Comparison of ENCODE assay signal across 13 cellular contexts in genomic region chr1:36327421-36328087, GRCh38. TPM values are rescaled to one million over a fixed set of nuclear protein-coding genes. Genes with fewer than 3 reads are reported as not detected.
DNase-seq lines count a peak whose midpoint lies in the region; ATAC-seq, FAIRE-seq and TF ChIP-seq lines count a peak whose summit lies in the region.
"Had no signal": no experiment of that assay in that cellular context is flagged by ENCODE, and none has a peak within 500 bp of the region (broad histone marks: within the 10 kb centered on the region; RNA-seq: fewer than 3 reads in every experiment).

No MANE protein-coding gene starts in this region.

- no peak overlapping the region for H3K9ac ChIP-seq in H9 (ENCODE audit: extremely low read depth, insufficient read length, low read length)

- H3K4me2 ChIP-seq in H9 (ENCODE audit: insufficient read depth, insufficient read length, low read length) = no peak overlapping the region

- no peak overlapping the region for H4K91ac ChIP-seq in H9 (ENCODE audit: insufficient read length, low read depth, low read length)

- H3K9me3 Mint-ChIP-seq in H9 = no peaks in the 10 kb centered on the region; a peak in 1 of 5 replicates
- no peaks in the 10 kb centered on the region for H3K9me3 Mint-ChIP-seq in nephron
- no peaks in the 10 kb centered on the region for H3K9me3 Mint-ChIP-seq in stimulated activated naive B cell treated with anti-CD40 and anti-IgM and Interleukin-4, amounts not matched to agents 10 μg/mL and 1 μg/mL and 100 μg/mL, for 72 hours
- H3K9me3 Mint-ChIP-seq: naive B cell had no signal

- peak overlapping the region; percentile 57 for H4K5ac ChIP-seq in H9 (ENCODE audit: insufficient read length, low read depth, low read length)

- H3K27ac Mint-ChIP-seq in H9 (no peak overlapping the region), nephron (peak overlapping the region; percentile 99)
- no peak overlapping the region for H3K27ac Mint-ChIP-seq in stimulated activated naive B cell treated with anti-CD40 and anti-IgM and Interleukin-4, amounts not matched to agents 10 μg/mL and 1 μg/mL and 100 μg/mL, for 72 hours
- H3K27ac Mint-ChIP-seq: naive B cell had no signal

- peak overlapping the region; percentile 65 for H3K56ac ChIP-seq in H9 (ENCODE audit: insufficient read length, low read depth, low read length)

- H4K20me1 ChIP-seq in H9 (ENCODE audit: control insufficient read depth, insufficient read depth, insufficient read length) = peaks cover 5% of the 10 kb centered on the region

- FAIRE-seq in bronchial epithelial cell (lab: Jason Lieb, UNC) = peak; percentile 93

- H3K36me3 ChIP-seq in bronchial epithelial cell (ENCODE audit: control insufficient read depth, insufficient read depth, low read length) = no peaks in the 10 kb centered on the region
- H3K36me3 ChIP-seq: gastrocnemius medialis had no signal

- no peaks in the 10 kb centered on the region for H3K9me3 ChIP-seq in H9 (ENCODE audit: control insufficient read depth, low read depth, low read length)
- H3K9me3 ChIP-seq: gastrocnemius medialis had no signal

- no peak overlapping the region for H3K4me3 ChIP-seq in bronchial epithelial cell (ENCODE audit: low read depth, low read length)
- H3K4me3 ChIP-seq: gastrocnemius medialis had no signal

- DNase-seq in H9 (no peak), NCI-H774 (lab: John Stamatoyannopoulos, UW) (peak; percentile 62), bronchial epithelial cell (ENCODE audit: low read depth) (peak; percentile 82), HK-2 (ENCODE audit: unreplicated experiment) (no peak)
- DNase-seq in stimulated activated naive B cell treated with anti-CD40 and anti-IgM and Interleukin-4, amounts not matched to agents 10 μg/mL and 1 μg/mL and 100 μg/mL, for 72 hours = no peak
- DNase-seq: activated naive CD4-positive, alpha-beta T cell treated with anti-CD3 and anti-CD28 coated beads, Interleukin-2, amount 50 U/mL, for 16 hours; dermis blood vessel endothelial cell; gastrocnemius medialis; left colon; naive B cell; NCI-H345 had no signal

- H3K23me2 ChIP-seq in H9 (ENCODE audit: insufficient read length, low read depth, low read length, poor library complexity, severe bottlenecking) = peaks cover 18% of the 10 kb centered on the region

- no peak overlapping the region for H4K8ac ChIP-seq in H9 (replicated peaks; ENCODE audit: insufficient read length, low read depth, low read length)

- no peak overlapping the region for H2BK120ac ChIP-seq in H9 (ENCODE audit: low read depth, low read length, poor library complexity, severe bottlenecking)

- ATAC-seq in stimulated activated naive B cell treated with anti-CD40 and anti-IgM and Interleukin-4, amounts not matched to agents 10 μg/mL and 1 μg/mL and 100 μg/mL, for 72 hours (replicated peaks) = no peak
- ATAC-seq in HG02571 (IDR thresholded peaks at IDR 0.05; ENCODE audit: unreplicated experiment) = no peak
- ATAC-seq: gastrocnemius medialis, left colon had no signal

- no peak overlapping the region for H3K18ac ChIP-seq in H9 (ENCODE audit: insufficient read length, low read depth, low read length)

- TF ChIP-seq CTCF in H9 (conservative IDR thresholded peaks at IDR 0.05) (no peak), bronchial epithelial cell (IDR thresholded peaks at IDR 0.05; ENCODE audit: insufficient read depth, low read length, severe bottlenecking) (no peak), nephron (IDR thresholded peaks at IDR 0.05; ENCODE audit: unreplicated experiment in 3 of 3) (no peak)

- no peak overlapping the region for H3K27ac ChIP-seq in H9 (ENCODE audit: insufficient read length, low read depth, low read length)
- H3K27ac ChIP-seq: gastrocnemius medialis had no signal

- no peaks in the 10 kb centered on the region for H3K27me3 ChIP-seq in H9 (ENCODE audit: insufficient read depth, low read length)
- no peaks in the 10 kb centered on the region for H3K27me3 ChIP-seq in bronchial epithelial cell (ENCODE audit: control insufficient read depth, insufficient read depth, low read length)

- H3K79me2 ChIP-seq in H9 (ENCODE audit: insufficient read depth, low read length) = no peaks in the 10 kb centered on the region

- no peaks in the 10 kb centered on the region for H3K79me1 ChIP-seq in H9 (ENCODE audit: insufficient read depth, low read depth, low read length, poor library complexity, severe bottlenecking)

- peaks cover 16% of the 10 kb centered on the region in 2 experiments for H3K4me1 Mint-ChIP-seq in H9
- H3K4me1 Mint-ChIP-seq in nephron = peaks cover 45% of the 10 kb centered on the region
- peaks cover 11 to 12% of the 10 kb centered on the region in 2 donors for H3K4me1 Mint-ChIP-seq in stimulated activated naive B cell treated with anti-CD40 and anti-IgM and Interleukin-4, amounts not matched to agents 10 μg/mL and 1 μg/mL and 100 μg/mL, for 72 hours

- no peak overlapping the region for H2BK15ac ChIP-seq in H9 (ENCODE audit: low read depth, low read length)

- H2BK20ac ChIP-seq in H9 (ENCODE audit: low read depth, low read length, poor library complexity, severe bottlenecking) = no peak overlapping the region

- WGBS in H9 (ENCODE audit: extremely low coverage, insufficient read length, low lambda C conversion rate) = no CpG with 5 or more reads among the region's 9 CpGs

- H3K36me3 Mint-ChIP-seq in H9 (ENCODE audit: insufficient read depth in 1 of 3, low read depth in 3 of 3) (peaks cover 0 to 2% (median 0%) of the 10 kb centered on the region in 3 experiments; a peak in 1 of 7 replicates), nephron (ENCODE audit: low read depth) (peaks cover 11% of the 10 kb centered on the region)
- H3K36me3 Mint-ChIP-seq in stimulated activated naive B cell treated with anti-CD40 and anti-IgM and Interleukin-4, amounts not matched to agents 10 μg/mL and 1 μg/mL and 100 μg/mL, for 72 hours = no peaks in the 10 kb centered on the region
- H3K36me3 Mint-ChIP-seq: naive B cell had no signal

- H2BK5ac ChIP-seq in H9 (ENCODE audit: insufficient read length, low read length) = no peak overlapping the region

- no peak overlapping the region; the same call in none of the 2 replicates for H3K14ac ChIP-seq in H9 (ENCODE audit: insufficient read depth, low read length)

- H2AFZ ChIP-seq in H9 (ENCODE audit: low read length) = no peak overlapping the region

- no peak overlapping the region for H3K23ac ChIP-seq in H9 (ENCODE audit: insufficient read length, low read depth, low read length)

- H3K27me3 Mint-ChIP-seq in H9 (ENCODE audit: low read depth) = peaks cover 43% of the 10 kb centered on the region
- H3K27me3 Mint-ChIP-seq in nephron (ENCODE audit: low read depth) = no peaks in the 10 kb centered on the region
- H3K27me3 Mint-ChIP-seq in stimulated activated naive B cell treated with anti-CD40 and anti-IgM and Interleukin-4, amounts not matched to agents 10 μg/mL and 1 μg/mL and 100 μg/mL, for 72 hours = peaks cover 35 to 37% of the 10 kb centered on the region in 2 donors

- H3K4me3 Mint-ChIP-seq in H9 = no peak overlapping the region
- H3K4me3 Mint-ChIP-seq in nephron = peak overlapping the region; percentile 5 to 41 (median 36)
- H3K4me3 Mint-ChIP-seq in stimulated activated naive B cell treated with anti-CD40 and anti-IgM and Interleukin-4, amounts not matched to agents 10 μg/mL and 1 μg/mL and 100 μg/mL, for 72 hours = no peak overlapping the region

- no peak overlapping the region for H2AK5ac ChIP-seq in H9 (ENCODE audit: insufficient read length, low read length)

- no peak overlapping the region for H3K4ac ChIP-seq in H9 (ENCODE audit: low read depth, low read length)

- no peak overlapping the region for H2BK12ac ChIP-seq in H9 (ENCODE audit: insufficient read length, low read depth, low read length)

- H3K4me1 ChIP-seq in H9 (ENCODE audit: insufficient read depth, low read length) = no peaks in the 10 kb centered on the region

- H3T11ph ChIP-seq in H9 (ENCODE audit: low read length) = no peak overlapping the region

RNA-seq across cellular contexts. Expression of gene EVA1B, which starts 4.1 kb away (rescaled TPM):
- total RNA-seq in H9 (2021) = 5.5 and 6.4 TPM in 2 replicates
- total RNA-seq in bronchial epithelial cell = 17.4 and 20.5 TPM in 2 replicates

RNA-seq across cellular contexts. Expression of gene SH3D21, which starts 21.4 kb away (rescaled TPM):
- total RNA-seq in H9 (2021) (16.9 and 18.3 TPM in 2 replicates), bronchial epithelial cell (2.6 and 6.9 TPM in 2 replicates)

RNA-seq across cellular contexts. Expression of gene STK40, which starts 58.2 kb away (rescaled TPM):
- 26.2 and 27.5 TPM in 2 replicates for total RNA-seq in H9 (2021)
- 9.0 and 12.3 TPM in 2 replicates for total RNA-seq in bronchial epithelial cell

Comparison
In these comparisons a context has a peak if more than half of its experiments do, and no peak if none do; other contexts are left out.
1. DNase-seq: peak in NCI-H774 (single experiment) and bronchial epithelial cell (single experiment); none in H9 (single experiment), HK-2 (single experiment) and stimulated activated naive B cell treated with anti-CD40 and anti-IgM and Interleukin-4, amounts not matched to agents 10 μg/mL and 1 μg/mL and 100 μg/mL, for 72 hours (single experiment).
2. H3K27ac Mint-ChIP-seq: peak in nephron (3 of 3); none in H9 (0 of 3) and stimulated activated naive B cell treated with anti-CD40 and anti-IgM and Interleukin-4, amounts not matched to agents 10 μg/mL and 1 μg/mL and 100 μg/mL, for 72 hours (single experiment).
3. H3K4me3 Mint-ChIP-seq: peak in nephron (3 of 3); none in H9 (0 of 2) and stimulated activated naive B cell treated with anti-CD40 and anti-IgM and Interleukin-4, amounts not matched to agents 10 μg/mL and 1 μg/mL and 100 μg/mL, for 72 hours (0 of 2).